In the genomic region with DNA sequence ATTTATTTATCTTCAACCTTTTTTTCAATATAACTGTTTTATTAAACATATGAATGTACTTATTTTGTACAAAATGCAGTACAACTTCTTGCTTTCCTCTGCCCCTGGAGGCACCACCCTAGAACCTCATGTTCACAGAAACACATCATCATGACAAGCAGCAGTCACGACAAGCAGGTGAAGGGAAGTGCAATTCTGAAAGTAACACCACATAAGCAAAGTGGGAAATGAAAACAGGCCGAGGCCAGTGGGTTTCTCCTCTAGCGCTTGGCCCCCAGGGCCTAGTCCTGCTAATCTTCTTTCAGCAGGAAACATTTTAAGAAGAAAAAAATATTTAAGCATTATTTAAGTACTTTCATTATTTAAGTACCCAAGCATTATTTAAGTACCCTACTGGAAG, we compare ENCODE assay signal across 1 cellular context.
TF ChIP-seq lines count a peak whose summit lies in the region.

No MANE protein-coding gene starts in this region.

TF ChIP-seq in GM23338, 12 proteins besides CTCF, POLR2A, EP300 and RAD21 (continued from another document):
- TF ChIP-seq ZNF462 (CRISPR knock-in tag; IDR thresholded peaks at IDR 0.05) (no peak), ZNF114 (CRISPR knock-in tag; IDR thresholded peaks at IDR 0.05) (no peak), ZNF331 (CRISPR knock-in tag; IDR thresholded peaks at IDR 0.05; ENCODE audit: low read depth) (no peak), EZH2phosphoT487 (IDR thresholded peaks at IDR 0.05; ENCODE audit: unreplicated experiment) (no peak), ETS1 (IDR thresholded peaks at IDR 0.05) (no peak), EZH2 (IDR thresholded peaks at IDR 0.05; ENCODE audit: low read depth, unreplicated experiment) (no peak), NANOG (IDR thresholded peaks at IDR 0.05; ENCODE audit: borderline replicate concordance) (no peak), REST (IDR thresholded peaks at IDR 0.05; ENCODE audit: unreplicated experiment) (no peak)
